ENCODE assay signal across 13 cellular contexts in genomic region chr19:40846722-40847121, GRCh38. TPM values are rescaled to one million over a fixed set of nuclear protein-coding genes. Genes with fewer than 3 reads are reported as not detected.
"Had no signal": no experiment of that assay in that cellular context is flagged by ENCODE, and none has a peak within 500 bp of the region (broad histone marks: within the 10 kb centered on the region; RNA-seq: fewer than 3 reads in every experiment).

No MANE protein-coding gene starts in this region.

RNA-seq across cellular contexts. Expression of gene CYP2A6, which starts 3.5 kb away (rescaled TPM):
- total RNA-seq: dermis microvascular lymphatic vessel endothelial cell, endodermal cell, esophagus squamous epithelium, glomerular endothelial cell, heart right ventricle, kidney epithelial cell, left cardiac atrium, left ventricle myocardium inferior, mammary epithelial cell, mononuclear cell had no signal
- polyA plus RNA-seq: heart right ventricle, keratinocyte, mammary epithelial cell had no signal

RNA-seq across cellular contexts. Expression of gene CYP2A7, which starts 35.3 kb away (rescaled TPM):
- total RNA-seq: dermis microvascular lymphatic vessel endothelial cell, endodermal cell, esophagus mucosa, esophagus squamous epithelium, gastrocnemius medialis, glomerular endothelial cell, heart right ventricle, kidney epithelial cell, left cardiac atrium, left ventricle myocardium inferior, mammary epithelial cell, mononuclear cell had no signal
- polyA plus RNA-seq: heart right ventricle, keratinocyte, mammary epithelial cell had no signal
